ENCODE assay signal across 1 cellular context in genomic region chr11:506950-507726, GRCh38.
TF ChIP-seq lines count a peak whose summit lies in the region.

Gene RNH1, minus strand, starts transcription at chr11:507242. Its CDS starts 5,080 bp downstream, at chr11:502162.

TF ChIP-seq in HepG2, 621 proteins besides CTCF, POLR2A, EP300 and RAD21 (continued from another document and continues in another):
- TF ChIP-seq ZGPAT (CRISPR knock-in tag; IDR thresholded peaks at IDR 0.05) = no peak
- TF ChIP-seq ZNF180 (CRISPR knock-in tag; IDR thresholded peaks at IDR 0.05; ENCODE audit: borderline replicate concordance, low read depth) = no peak
- TF ChIP-seq ZNF644 (CRISPR knock-in tag; IDR thresholded peaks at IDR 0.05; ENCODE audit: low read depth) = no peak
- peak; percentile 73; the same call in 1 of the 2 replicates for TF ChIP-seq TARDBP (CRISPR knock-in tag; IDR thresholded peaks at IDR 0.05)
- TF ChIP-seq ZNF768 (CRISPR knock-in tag; IDR thresholded peaks at IDR 0.05) = no peak
- TF ChIP-seq KMT2A (CRISPR knock-in tag; IDR thresholded peaks at IDR 0.05) = 0 out of 2 replicates have a peak, but pooled peaks have one; percentile 2
- peak; percentile 70 for TF ChIP-seq ZNF558 (CRISPR knock-in tag; IDR thresholded peaks at IDR 0.05; ENCODE audit: borderline replicate concordance)
- no peak for TF ChIP-seq MIER2 (CRISPR knock-in tag; IDR thresholded peaks at IDR 0.05)
- no peak for TF ChIP-seq ELF4 (CRISPR knock-in tag; IDR thresholded peaks at IDR 0.05; ENCODE audit: borderline replicate concordance)
- TF ChIP-seq SAP130 (CRISPR knock-in tag; IDR thresholded peaks at IDR 0.05; ENCODE audit: low read depth) = peak; percentile 11; the same call in 1 of the 2 replicates
- no peak for TF ChIP-seq ZKSCAN1 (IDR thresholded peaks at IDR 0.05; ENCODE audit: low read length)
- no peak for TF ChIP-seq ZNF33B (CRISPR knock-in tag; IDR thresholded peaks at IDR 0.05)
- TF ChIP-seq TBX3 (IDR thresholded peaks at IDR 0.05; ENCODE audit: borderline replicate concordance) = no peak
- TF ChIP-seq SSRP1 (CRISPR knock-in tag; IDR thresholded peaks at IDR 0.05) = peak; percentile 72; the same call in 1 of the 2 replicates
- no peak for TF ChIP-seq SMAD3 (CRISPR knock-in tag; IDR thresholded peaks at IDR 0.05)
- TF ChIP-seq ZNF296 (CRISPR knock-in tag; conservative IDR thresholded peaks at IDR 0.05) = no peak; the same call in 1 of the 2 replicates
- TF ChIP-seq ATF7-NPFF (CRISPR knock-in tag; IDR thresholded peaks at IDR 0.05; ENCODE audit: low read depth) = peak; percentile 52; the same call in 1 of the 2 replicates
- TF ChIP-seq TFDP2 (CRISPR knock-in tag; IDR thresholded peaks at IDR 0.05) = peak; percentile 12; the same call in 1 of the 2 replicates
- 0 out of 2 replicates have a peak, but pooled peaks have one; percentile 10 for TF ChIP-seq ZNF230 (CRISPR knock-in tag; IDR thresholded peaks at IDR 0.05)
- TF ChIP-seq HIC2 (CRISPR knock-in tag; IDR thresholded peaks at IDR 0.05; ENCODE audit: low read depth) = no peak
- no peak for TF ChIP-seq ZNF232 (CRISPR knock-in tag; IDR thresholded peaks at IDR 0.05; ENCODE audit: borderline replicate concordance)
- peak; percentile 90; the same call in 1 of the 2 replicates for TF ChIP-seq ZFP82 (CRISPR knock-in tag; IDR thresholded peaks at IDR 0.05; ENCODE audit: borderline replicate concordance)
- TF ChIP-seq ZNF749 (CRISPR knock-in tag; IDR thresholded peaks at IDR 0.05; ENCODE audit: borderline replicate concordance) = no peak
- no peak for TF ChIP-seq U2AF1 (optimal IDR thresholded peaks at IDR 0.05; ENCODE audit: low read depth, low read length)
- no peak for TF ChIP-seq ISX (CRISPR knock-in tag; conservative IDR thresholded peaks at IDR 0.05)
- TF ChIP-seq KDM5A (IDR thresholded peaks at IDR 0.05; ENCODE audit: borderline replicate concordance, low read length) = peak; percentile 60
- TF ChIP-seq NFE2 (CRISPR knock-in tag; IDR thresholded peaks at IDR 0.05) = no peak
- 0 out of 2 replicates have a peak, but pooled peaks have one; percentile 16 for TF ChIP-seq MIER3 (CRISPR knock-in tag; IDR thresholded peaks at IDR 0.05; ENCODE audit: borderline replicate concordance)
- 0 out of 2 replicates have a peak, but pooled peaks have one; percentile 15 for TF ChIP-seq POGK (CRISPR knock-in tag; conservative IDR thresholded peaks at IDR 0.05)
- 0 out of 2 replicates have a peak, but pooled peaks have one; percentile 26 for TF ChIP-seq PHF21A (CRISPR knock-in tag; IDR thresholded peaks at IDR 0.05)
- TF ChIP-seq SMAD1 (CRISPR knock-in tag; IDR thresholded peaks at IDR 0.05; ENCODE audit: borderline replicate concordance, low read depth) = 0 out of 2 replicates have a peak, but pooled peaks have one; percentile 39
- 0 out of 2 replicates have a peak, but pooled peaks have one; percentile 16 for TF ChIP-seq ZIK1 (CRISPR knock-in tag; IDR thresholded peaks at IDR 0.05; ENCODE audit: borderline replicate concordance, low read depth)
- TF ChIP-seq HOXA3 (CRISPR knock-in tag; IDR thresholded peaks at IDR 0.05) = no peak
- TF ChIP-seq MEF2D (CRISPR knock-in tag; IDR thresholded peaks at IDR 0.05) = 0 out of 2 replicates have a peak, but pooled peaks have one; percentile 0
- no peak for TF ChIP-seq MAFK (conservative IDR thresholded peaks at IDR 0.05 in 1 of 2, IDR thresholded peaks at IDR 0.05 in 1 of 2; ENCODE audit: low read length in 2 of 2)
- TF ChIP-seq IRF9 (CRISPR knock-in tag; IDR thresholded peaks at IDR 0.05; ENCODE audit: borderline replicate concordance) = peak; percentile 46; the same call in 1 of the 2 replicates
- peak; percentile 60; the same call in 1 of the 2 replicates for TF ChIP-seq ZBTB38 (CRISPR knock-in tag; IDR thresholded peaks at IDR 0.05)
- no peak for TF ChIP-seq ZBTB10 (CRISPR knock-in tag; IDR thresholded peaks at IDR 0.05; ENCODE audit: borderline replicate concordance)
- TF ChIP-seq ELF1 (CRISPR knock-in tag; IDR thresholded peaks at IDR 0.05) = no peak
- no peak for TF ChIP-seq THAP8 (CRISPR knock-in tag; IDR thresholded peaks at IDR 0.05; ENCODE audit: borderline replicate concordance)
- no peak for TF ChIP-seq ZNF646 (CRISPR knock-in tag; IDR thresholded peaks at IDR 0.05)
- TF ChIP-seq E2F5 (CRISPR knock-in tag; conservative IDR thresholded peaks at IDR 0.05) = 0 out of 2 replicates have a peak, but pooled peaks have one; percentile 13
- TF ChIP-seq RELA (CRISPR knock-in tag; IDR thresholded peaks at IDR 0.05) = no peak
- peak; percentile 48; the same call in 1 of the 2 replicates for TF ChIP-seq IRF2 (CRISPR knock-in tag; IDR thresholded peaks at IDR 0.05)
